6 cellular contexts compared by ENCODE assay signal in genomic region chr11:67990546-67991346, GRCh38. TPM values are rescaled to one million over a fixed set of nuclear protein-coding genes. Genes with fewer than 3 reads are reported as not detected.
DNase-seq lines count a peak whose midpoint lies in the region; ATAC-seq and TF ChIP-seq lines count a peak whose summit lies in the region.
"Not testable (repeated sequence)": the region's sequence is repeated elsewhere in the genome, so short reads cannot be mapped to it uniquely, and the experiment has no call there.

No MANE protein-coding gene starts in this region.

- peak overlapping the region; percentile 78 for H3K4ac ChIP-seq in mesendoderm (ENCODE audit: low read depth, low read length)

- peak overlapping the region; percentile 64 for H3K4me2 ChIP-seq in mesendoderm (ENCODE audit: low read length)

- DNase-seq in G401 (ENCODE audit: low spot score) (peak; percentile 16), cerebellum (ENCODE audit: low spot score) (peak; percentile 33), mesendoderm (peak; percentile 78)
- not testable (repeated sequence) for DNase-seq in RWPE2 (ENCODE audit: low spot score); iPS DF 6.9 (ENCODE audit: low read depth, low spot score)

- H3K9me3 Mint-ChIP-seq in stimulated activated memory B cell treated with anti-CD40 and anti-IgM and Interleukin-4, amounts not matched to agents 10 μg/mL and 1 μg/mL and 100 μg/mL, for 72 hours, result not testable (repeated sequence)

- H3K79me2 ChIP-seq in mesendoderm (ENCODE audit: control insufficient read depth, insufficient read depth, low read length), result not testable (repeated sequence)

- in situ Hi-C loops in G401 (cut with HindIII; ENCODE audit: low sequenced_read_pairs), result not testable (repeated sequence)

- peaks cover 21% of the 10 kb centered on the region for H3K4me1 Mint-ChIP-seq in stimulated activated memory B cell treated with anti-CD40 and anti-IgM and Interleukin-4, amounts not matched to agents 10 μg/mL and 1 μg/mL and 100 μg/mL, for 72 hours

- H2BK15ac ChIP-seq in mesendoderm (replicated peaks; ENCODE audit: low read depth), result not testable (repeated sequence)

- not testable (repeated sequence) for H3K4me3 ChIP-seq in RWPE2 (ENCODE audit: severe bottlenecking); mesendoderm (ENCODE audit: low read length)
- peak overlapping the region; percentile 49; the same call in 1 of the 2 replicates for H3K4me3 ChIP-seq in iPS DF 6.9 (ENCODE audit: low read length)

- not testable (repeated sequence) for H3K79me1 ChIP-seq in mesendoderm (ENCODE audit: low read length)

- not testable (repeated sequence) for TF ChIP-seq CTCF in RWPE2 (IDR thresholded peaks at IDR 0.05; ENCODE audit: poor library complexity, severe bottlenecking)

- not testable (repeated sequence) for H3K27ac ChIP-seq in RWPE2 (ENCODE audit: poor library complexity, severe bottlenecking); iPS DF 6.9 (ENCODE audit: low read length); mesendoderm (ENCODE audit: low read depth, low read length)

- WGBS in iPS DF 6.9 (ENCODE audit: insufficient coverage, insufficient read length), result no CpG with 5 or more reads among the region's 58 CpGs
- no CpG with 5 or more reads among the region's 58 CpGs for WGBS in mesendoderm (ENCODE audit: extremely low coverage, insufficient coverage, low lambda C conversion rate)

- H3K23ac ChIP-seq in mesendoderm (ENCODE audit: low read length), result not testable (repeated sequence)

- H4K8ac ChIP-seq in mesendoderm (ENCODE audit: low read depth, low read length), result peak overlapping the region; percentile 92

- not testable (repeated sequence) for H3K36me3 ChIP-seq in RWPE2 (ENCODE audit: low read depth); iPS DF 6.9 (ENCODE audit: control insufficient read depth, insufficient read depth, low read length); mesendoderm (ENCODE audit: control insufficient read depth, insufficient read depth, low read length)

- not testable (repeated sequence) for H2AK5ac ChIP-seq in mesendoderm (ENCODE audit: low read length)

- peak overlapping the region; percentile 73 for H3K56ac ChIP-seq in mesendoderm (ENCODE audit: low read length)

- peaks cover 23% of the 10 kb centered on the region for H3K36me3 Mint-ChIP-seq in stimulated activated memory B cell treated with anti-CD40 and anti-IgM and Interleukin-4, amounts not matched to agents 10 μg/mL and 1 μg/mL and 100 μg/mL, for 72 hours

- not testable (repeated sequence) for H3K27me3 ChIP-seq in RWPE2 (ENCODE audit: insufficient read depth, poor library complexity, severe bottlenecking); iPS DF 6.9 (ENCODE audit: control insufficient read depth, insufficient read depth, low read length); mesendoderm (ENCODE audit: insufficient read depth, low read length, poor library complexity)

- H3K4me1 ChIP-seq in RWPE2 (ENCODE audit: insufficient read depth, poor library complexity, severe bottlenecking); iPS DF 6.9 (ENCODE audit: control insufficient read depth, insufficient read depth, low read length); mesendoderm (ENCODE audit: control insufficient read depth, low read depth, low read length): not testable (repeated sequence)

- H4K5ac ChIP-seq in mesendoderm (ENCODE audit: low read length), result not testable (repeated sequence)

- H3K27me3 Mint-ChIP-seq in stimulated activated memory B cell treated with anti-CD40 and anti-IgM and Interleukin-4, amounts not matched to agents 10 μg/mL and 1 μg/mL and 100 μg/mL, for 72 hours, result not testable (repeated sequence)

- H2BK120ac ChIP-seq in mesendoderm (ENCODE audit: low read depth, low read length), result not testable (repeated sequence)

- peak overlapping the region; percentile 72 for H3K9ac ChIP-seq in mesendoderm (ENCODE audit: low read length)

- H3K9me3 ChIP-seq in RWPE2 (ENCODE audit: severe bottlenecking); iPS DF 6.9 (ENCODE audit: control insufficient read depth, insufficient read depth, low read length): not testable (repeated sequence)

- H2BK5ac ChIP-seq in mesendoderm (ENCODE audit: low read length), result not testable (repeated sequence)

- H3K4me3 Mint-ChIP-seq in stimulated activated memory B cell treated with anti-CD40 and anti-IgM and Interleukin-4, amounts not matched to agents 10 μg/mL and 1 μg/mL and 100 μg/mL, for 72 hours, result not testable (repeated sequence)

- peak overlapping the region; percentile 23 for H3K18ac ChIP-seq in mesendoderm (ENCODE audit: low read length)

- ATAC-seq in RWPE2 (ENCODE audit: low read depth), result peak; percentile 29; the same call in 1 of the 3 replicates
- ATAC-seq in stimulated activated memory B cell treated with anti-CD40 and anti-IgM and Interleukin-4, amounts not matched to agents 10 μg/mL and 1 μg/mL and 100 μg/mL, for 72 hours, result peak; percentile 67

- peak overlapping the region; percentile 37 for H3K27ac Mint-ChIP-seq in stimulated activated memory B cell treated with anti-CD40 and anti-IgM and Interleukin-4, amounts not matched to agents 10 μg/mL and 1 μg/mL and 100 μg/mL, for 72 hours

RNA-seq across cellular contexts. Expression of gene UNC93B1, which starts 13.2 kb away (rescaled TPM):
- 17.8 and 34.7 TPM in 2 replicates for total RNA-seq in G401 (2014; rRNA removed; shearing (Covaris generic))
- 4.3 TPM for total RNA-seq in cerebellum
- 7.5 TPM for polyA plus RNA-seq in mesendoderm (2013, experiment 1 of 2)
- 7.5 TPM for polyA plus RNA-seq in mesendoderm (2013, experiment 2 of 2)

RNA-seq across cellular contexts. Expression of gene ALDH3B1, which starts 19.4 kb away (rescaled TPM):
- 1.2 and 2.1 TPM in 2 replicates for total RNA-seq in G401 (2014; rRNA removed; shearing (Covaris generic))
- total RNA-seq in cerebellum, result 0.82 TPM
- 0.04 TPM for polyA plus RNA-seq in mesendoderm (2013, experiment 1 of 2)
- polyA plus RNA-seq in mesendoderm (2013, experiment 2 of 2), result 0.15 TPM

RNA-seq across cellular contexts. Expression of gene NDUFS8, which starts 39.7 kb away (rescaled TPM):
- 177 and 212 TPM in 2 replicates for total RNA-seq in G401 (2014; rRNA removed; shearing (Covaris generic))
- total RNA-seq in cerebellum, result 53.9 TPM
- 113 TPM for polyA plus RNA-seq in mesendoderm (2013, experiment 1 of 2)
- 110 TPM for polyA plus RNA-seq in mesendoderm (2013, experiment 2 of 2)

RNA-seq across cellular contexts. Expression of gene TCIRG1, which starts 48.1 kb away (rescaled TPM):
- 9.7 and 9.8 TPM in 2 replicates for total RNA-seq in G401 (2014; rRNA removed; shearing (Covaris generic))
- total RNA-seq in cerebellum, result 5.5 TPM
- polyA plus RNA-seq in mesendoderm (2013, experiment 1 of 2), result 5.4 TPM
- 5.8 TPM for polyA plus RNA-seq in mesendoderm (2013, experiment 2 of 2)
